1 cellular context compared by ENCODE assay signal in the genomic region with DNA sequence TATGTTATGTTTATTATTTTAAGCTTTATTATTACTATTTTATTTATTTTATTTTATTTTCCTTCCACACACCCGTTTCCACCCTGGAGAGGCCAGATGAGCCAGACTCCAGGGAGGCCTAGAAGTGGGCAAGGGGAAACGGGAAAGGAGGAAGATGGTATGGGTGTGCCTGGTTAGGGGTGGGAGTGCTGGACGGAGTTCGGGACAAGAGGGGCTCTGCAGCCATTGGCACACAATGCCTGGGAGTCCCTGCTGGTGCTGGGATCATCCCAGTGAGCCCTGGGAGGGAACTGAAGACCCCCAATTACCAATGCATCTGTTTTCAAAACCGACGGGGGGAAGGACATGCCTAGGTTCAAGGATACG.
A peak's percentile ranks its signal among the peaks of the same experiment; 100 is the strongest.
TF ChIP-seq lines count a peak whose summit lies in the region.

No MANE protein-coding gene starts in this region.

TF ChIP-seq in GM12878, 131 proteins besides CTCF, POLR2A, EP300 and RAD21 (continued from another document):
- peak; percentile 55 for TF ChIP-seq ZBTB40 (IDR thresholded peaks at IDR 0.05; ENCODE audit: borderline replicate concordance)
